In genomic region chr6:124487778-124488431, GRCh38 we compare ENCODE assay signal across 12 cellular contexts.
DNase-seq lines count a peak whose midpoint lies in the region.
"Had no signal": no experiment of that assay in that cellular context is flagged by ENCODE, and none has a peak within 500 bp of the region (broad histone marks: within the 10 kb centered on the region; RNA-seq: fewer than 3 reads in every experiment).

No MANE protein-coding gene starts in this region.

- DNase-seq in A172 (ENCODE audit: low spot score) (peak; percentile 88), HT1080 (ENCODE audit: low read depth) (peak; percentile 79), SW480 (ENCODE audit: low spot score) (peak; percentile 73), foreskin melanocyte (peak; percentile 17), medulla oblongata (ENCODE audit: extremely low spot score) (no peak), UCSD-AML1 (lab: John Stamatoyannopoulos, UW; ENCODE audit: unreplicated experiment) (no peak), SK-N-DZ (ENCODE audit: low spot score) (no peak), NCI-H524 (lab: John Stamatoyannopoulos, UW) (no peak)
- DNase-seq: activated CD4-positive, CD25-positive, alpha-beta regulatory T cell; activated naive CD8-positive, alpha-beta T cell treated with anti-CD3 and anti-CD28 coated beads, Interleukin-2, amount 50 U/mL, for 24 hours; CD8-positive, alpha-beta T cell; NCI-H2107 had no signal

Comparison
In these comparisons a context has a peak if more than half of its experiments do, and no peak if none do; other contexts are left out.
1. DNase-seq: peak in A172 (single experiment), HT1080 (single experiment), SW480 (single experiment) and foreskin melanocyte (single experiment); none in medulla oblongata (single experiment), UCSD-AML1 (single experiment), SK-N-DZ (single experiment) and NCI-H524 (0 of 2).